In the genomic region with DNA sequence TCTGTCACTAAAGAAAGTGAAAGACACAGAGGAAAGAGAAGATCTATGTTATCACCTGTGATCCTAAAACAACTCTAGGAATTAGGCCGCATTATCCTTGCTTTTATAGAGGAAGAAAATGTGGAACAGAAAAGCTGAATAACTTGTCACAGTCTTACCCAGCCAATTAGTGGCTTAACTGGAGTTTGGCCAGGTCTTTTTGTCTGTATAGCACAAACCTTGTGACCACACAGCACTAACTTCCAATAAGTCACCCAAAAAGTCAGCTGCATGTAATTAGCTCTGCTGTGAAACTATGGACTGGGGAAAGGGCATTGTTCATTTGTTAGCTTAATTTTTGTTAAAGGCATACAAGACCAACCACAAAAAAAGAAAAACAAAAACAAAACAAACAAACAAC, we compare ENCODE assay signal across 2 cellular contexts.
TF ChIP-seq lines count a peak whose summit lies in the region.

No MANE protein-coding gene starts in this region.

TF ChIP-seq in SK-N-SH, 30 proteins besides CTCF, POLR2A, EP300 and RAD21 (continued from another document):
- TF ChIP-seq, protein P1, sequence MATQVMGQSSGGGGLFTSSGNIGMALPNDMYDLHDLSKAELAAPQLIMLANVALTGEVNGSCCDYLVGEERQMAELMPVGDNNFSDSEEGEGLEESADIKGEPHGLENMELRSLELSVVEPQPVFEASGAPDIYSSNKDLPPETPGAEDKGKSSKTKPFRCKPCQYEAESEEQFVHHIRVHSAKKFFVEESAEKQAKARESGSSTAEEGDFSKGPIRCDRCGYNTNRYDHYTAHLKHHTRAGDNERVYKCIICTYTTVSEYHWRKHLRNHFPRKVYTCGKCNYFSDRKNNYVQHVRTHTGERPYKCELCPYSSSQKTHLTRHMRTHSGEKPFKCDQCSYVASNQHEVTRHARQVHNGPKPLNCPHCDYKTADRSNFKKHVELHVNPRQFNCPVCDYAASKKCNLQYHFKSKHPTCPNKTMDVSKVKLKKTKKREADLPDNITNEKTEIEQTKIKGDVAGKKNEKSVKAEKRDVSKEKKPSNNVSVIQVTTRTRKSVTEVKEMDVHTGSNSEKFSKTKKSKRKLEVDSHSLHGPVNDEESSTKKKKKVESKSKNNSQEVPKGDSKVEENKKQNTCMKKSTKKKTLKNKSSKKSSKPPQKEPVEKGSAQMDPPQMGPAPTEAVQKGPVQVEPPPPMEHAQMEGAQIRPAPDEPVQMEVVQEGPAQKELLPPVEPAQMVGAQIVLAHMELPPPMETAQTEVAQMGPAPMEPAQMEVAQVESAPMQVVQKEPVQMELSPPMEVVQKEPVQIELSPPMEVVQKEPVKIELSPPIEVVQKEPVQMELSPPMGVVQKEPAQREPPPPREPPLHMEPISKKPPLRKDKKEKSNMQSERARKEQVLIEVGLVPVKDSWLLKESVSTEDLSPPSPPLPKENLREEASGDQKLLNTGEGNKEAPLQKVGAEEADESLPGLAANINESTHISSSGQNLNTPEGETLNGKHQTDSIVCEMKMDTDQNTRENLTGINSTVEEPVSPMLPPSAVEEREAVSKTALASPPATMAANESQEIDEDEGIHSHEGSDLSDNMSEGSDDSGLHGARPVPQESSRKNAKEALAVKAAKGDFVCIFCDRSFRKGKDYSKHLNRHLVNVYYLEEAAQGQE (IDR thresholded peaks at IDR 0.05; ENCODE audit: low read depth, low read length) = no peak
- TF ChIP-seq YY1 (IDR thresholded peaks at IDR 0.05; ENCODE audit: low read depth) (no peak), RXRA (IDR thresholded peaks at IDR 0.05; ENCODE audit: borderline replicate concordance, low read depth) (no peak), EZH2phosphoT487 (IDR thresholded peaks at IDR 0.05; ENCODE audit: borderline replicate concordance, low read depth) (no peak), POLR2AphosphoS5 (IDR thresholded peaks at IDR 0.05; ENCODE audit: low read depth, low read length) (no peak), JUND (IDR thresholded peaks at IDR 0.05) (no peak), TEAD4 (IDR thresholded peaks at IDR 0.05; ENCODE audit: borderline replicate concordance, insufficient read depth) (no peak), GATA2 (CRISPR knock-in tag; IDR thresholded peaks at IDR 0.05) (no peak), FOSL2 (IDR thresholded peaks at IDR 0.05; ENCODE audit: borderline replicate concordance, low read depth) (no peak), GABPA (IDR thresholded peaks at IDR 0.05; ENCODE audit: low read depth) (no peak), CHD2 (IDR thresholded peaks at IDR 0.05; ENCODE audit: low read length, partially characterized antibody) (no peak), MXI1 (IDR thresholded peaks at IDR 0.05; ENCODE audit: low read depth, low read length) (no peak), MEF2A (IDR thresholded peaks at IDR 0.05; ENCODE audit: borderline replicate concordance, low read depth) (no peak), ELF1 (IDR thresholded peaks at IDR 0.05) (no peak), NFIC (IDR thresholded peaks at IDR 0.05; ENCODE audit: borderline replicate concordance) (no peak), FOXM1 (IDR thresholded peaks at IDR 0.05; ENCODE audit: low read depth) (no peak), TAF1 (IDR thresholded peaks at IDR 0.05; ENCODE audit: borderline replicate concordance, low read depth, low read length) (no peak)
- TF ChIP-seq, protein P2, sequence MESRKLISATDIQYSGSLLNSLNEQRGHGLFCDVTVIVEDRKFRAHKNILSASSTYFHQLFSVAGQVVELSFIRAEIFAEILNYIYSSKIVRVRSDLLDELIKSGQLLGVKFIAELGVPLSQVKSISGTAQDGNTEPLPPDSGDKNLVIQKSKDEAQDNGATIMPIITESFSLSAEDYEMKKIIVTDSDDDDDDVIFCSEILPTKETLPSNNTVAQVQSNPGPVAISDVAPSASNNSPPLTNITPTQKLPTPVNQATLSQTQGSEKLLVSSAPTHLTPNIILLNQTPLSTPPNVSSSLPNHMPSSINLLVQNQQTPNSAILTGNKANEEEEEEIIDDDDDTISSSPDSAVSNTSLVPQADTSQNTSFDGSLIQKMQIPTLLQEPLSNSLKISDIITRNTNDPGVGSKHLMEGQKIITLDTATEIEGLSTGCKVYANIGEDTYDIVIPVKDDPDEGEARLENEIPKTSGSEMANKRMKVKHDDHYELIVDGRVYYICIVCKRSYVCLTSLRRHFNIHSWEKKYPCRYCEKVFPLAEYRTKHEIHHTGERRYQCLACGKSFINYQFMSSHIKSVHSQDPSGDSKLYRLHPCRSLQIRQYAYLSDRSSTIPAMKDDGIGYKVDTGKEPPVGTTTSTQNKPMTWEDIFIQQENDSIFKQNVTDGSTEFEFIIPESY (IDR thresholded peaks at IDR 0.05; ENCODE audit: borderline replicate concordance, low read depth) = no peak
- TF ChIP-seq, protein P3, sequence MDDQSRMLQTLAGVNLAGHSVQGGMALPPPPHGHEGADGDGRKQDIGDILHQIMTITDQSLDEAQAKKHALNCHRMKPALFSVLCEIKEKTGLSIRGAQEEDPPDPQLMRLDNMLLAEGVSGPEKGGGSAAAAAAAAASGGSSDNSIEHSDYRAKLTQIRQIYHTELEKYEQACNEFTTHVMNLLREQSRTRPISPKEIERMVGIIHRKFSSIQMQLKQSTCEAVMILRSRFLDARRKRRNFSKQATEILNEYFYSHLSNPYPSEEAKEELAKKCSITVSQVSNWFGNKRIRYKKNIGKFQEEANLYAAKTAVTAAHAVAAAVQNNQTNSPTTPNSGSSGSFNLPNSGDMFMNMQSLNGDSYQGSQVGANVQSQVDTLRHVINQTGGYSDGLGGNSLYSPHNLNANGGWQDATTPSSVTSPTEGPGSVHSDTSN (IDR thresholded peaks at IDR 0.05) = no peak

TF ChIP-seq in SK-N-SH treated with all-trans-retinoic acid at 6 μM for 48 hours, 23 proteins besides CTCF, POLR2A, EP300 and RAD21 (continued from another document):
- TF ChIP-seq ARNTL (CRISPR knock-in tag; IDR thresholded peaks at IDR 0.05; ENCODE audit: borderline replicate concordance, low read depth) (no peak), GLIS3 (CRISPR knock-in tag; IDR thresholded peaks at IDR 0.05) (no peak), CSDC2 (CRISPR knock-in tag; IDR thresholded peaks at IDR 0.05) (no peak), ZNF565 (CRISPR knock-in tag; conservative IDR thresholded peaks at IDR 0.05; ENCODE audit: low read depth) (no peak), SNAI2 (CRISPR knock-in tag; IDR thresholded peaks at IDR 0.05) (no peak)
- TF ChIP-seq, protein P4, sequence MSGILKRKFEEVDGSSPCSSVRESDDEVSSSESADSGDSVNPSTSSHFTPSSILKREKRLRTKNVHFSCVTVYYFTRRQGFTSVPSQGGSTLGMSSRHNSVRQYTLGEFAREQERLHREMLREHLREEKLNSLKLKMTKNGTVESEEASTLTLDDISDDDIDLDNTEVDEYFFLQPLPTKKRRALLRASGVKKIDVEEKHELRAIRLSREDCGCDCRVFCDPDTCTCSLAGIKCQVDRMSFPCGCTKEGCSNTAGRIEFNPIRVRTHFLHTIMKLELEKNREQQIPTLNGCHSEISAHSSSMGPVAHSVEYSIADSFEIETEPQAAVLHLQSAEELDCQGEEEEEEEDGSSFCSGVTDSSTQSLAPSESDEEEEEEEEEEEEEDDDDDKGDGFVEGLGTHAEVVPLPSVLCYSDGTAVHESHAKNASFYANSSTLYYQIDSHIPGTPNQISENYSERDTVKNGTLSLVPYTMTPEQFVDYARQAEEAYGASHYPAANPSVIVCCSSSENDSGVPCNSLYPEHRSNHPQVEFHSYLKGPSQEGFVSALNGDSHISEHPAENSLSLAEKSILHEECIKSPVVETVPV (CRISPR knock-in tag; IDR thresholded peaks at IDR 0.05) = no peak
